ENCODE assay signal across 27 cellular contexts in genomic region chr2:82675186-82675585, GRCh38.
DNase-seq lines count a peak whose midpoint lies in the region; ATAC-seq and TF ChIP-seq lines count a peak whose summit lies in the region.
"Had no signal": no experiment of that assay in that cellular context is flagged by ENCODE, and none has a peak within 500 bp of the region (broad histone marks: within the 10 kb centered on the region; RNA-seq: fewer than 3 reads in every experiment).

No MANE protein-coding gene starts in this region.

- WGBS in mesenchymal stem cell: no CpG with 5 or more reads among the region's 2 CpGs

- H3K9me3 Mint-ChIP-seq in WTC11 (peaks cover 24% of the 10 kb centered on the region; the same call in 1 of the 2 replicates), type B pancreatic cell (no peaks in the 10 kb centered on the region)

- no peak overlapping the region for H3K4me2 ChIP-seq in mesenchymal stem cell (ENCODE audit: low read length, poor library complexity, severe bottlenecking)
- H3K4me2 ChIP-seq: hepatocyte, PC-9 had no signal

- no peak overlapping the region for H4K91ac ChIP-seq in mesenchymal stem cell (ENCODE audit: low read length)

- H3K18ac ChIP-seq in mesenchymal stem cell (ENCODE audit: low read depth in 1 of 2, low read length in 2 of 2): no peak overlapping the region

- H3K9me3 ChIP-seq in mesenchymal stem cell (ENCODE audit: control insufficient read depth, low read length): peaks cover 21% of the 10 kb centered on the region
- H3K9me3 ChIP-seq: SJCRH30, testis had no signal

- H3K27me3 Mint-ChIP-seq in WTC11 (ENCODE audit: low read depth) (no peaks in the 10 kb centered on the region), type B pancreatic cell (no peaks in the 10 kb centered on the region)
- H3K27me3 Mint-ChIP-seq: activated CD4-positive, alpha-beta memory T cell treated with anti-CD3 and anti-CD28 coated beads for 36 hours; CD4-positive, CD25-positive, alpha-beta regulatory T cell; naive thymus-derived CD4-positive, alpha-beta T cell; stimulated activated memory B cell treated with anti-CD40 and anti-IgM and Interleukin-4, amounts not matched to agents 10 μg/mL and 1 μg/mL and 100 μg/mL, for 72 hours had no signal

- no peak overlapping the region for H3K14ac ChIP-seq in mesenchymal stem cell (ENCODE audit: low read length in 2 of 2)

- no peak overlapping the region for H3K4ac ChIP-seq in mesenchymal stem cell (ENCODE audit: low read depth in 1 of 2, low read length in 2 of 2)

- H2AK5ac ChIP-seq in mesenchymal stem cell (ENCODE audit: low read length, severe bottlenecking): no peak overlapping the region

- no peak overlapping the region for H3K27ac ChIP-seq in mesenchymal stem cell (ENCODE audit: low read length, poor library complexity, severe bottlenecking)
- H3K27ac ChIP-seq: coronary artery, hepatocyte, parathyroid adenoma, PC-9, sigmoid colon, SJCRH30, testis, WERI-Rb-1 had no signal

- H2BK5ac ChIP-seq in mesenchymal stem cell (ENCODE audit: low read depth, low read length, poor library complexity, severe bottlenecking): no peak overlapping the region

- H3K4me1 Mint-ChIP-seq in WTC11 (no peaks in the 10 kb centered on the region; the same call in 1 of the 2 replicates), type B pancreatic cell (ENCODE audit: unreplicated experiment) (no peaks in the 10 kb centered on the region)
- H3K4me1 Mint-ChIP-seq: CD4-positive, CD25-positive, alpha-beta regulatory T cell; naive thymus-derived CD4-positive, alpha-beta T cell; stimulated activated memory B cell treated with anti-CD40 and anti-IgM and Interleukin-4, amounts not matched to agents 10 μg/mL and 1 μg/mL and 100 μg/mL, for 72 hours had no signal

- CTCF ChIA-PET in WTC11 (lab: Charles Lee): no interaction called here

- POLR2A ChIA-PET in WTC11 (lab: Charles Lee): no interaction called here

- TF ChIP-seq CTCF in cardiac fibroblast (IDR thresholded peaks at IDR 0.05; ENCODE audit: low read depth, low read length): no peak
- no peak for TF ChIP-seq CTCF in WTC11 (IDR thresholded peaks at IDR 0.05)
- TF ChIP-seq CTCF in type B pancreatic cell (conservative IDR thresholded peaks at IDR 0.05): no peak

- no peak overlapping the region for H3K4me3 ChIP-seq in cardiac fibroblast (replicated peaks in 1 of 2; ENCODE audit: low read depth in 2 of 2, low read length in 2 of 2)
- H3K4me3 ChIP-seq in mesenchymal stem cell (ENCODE audit: insufficient read depth in 1 of 2, low read depth in 1 of 2, low read length in 2 of 2): no peak overlapping the region
- H3K4me3 ChIP-seq: coronary artery, hepatocyte, PC-9, sigmoid colon, SJCRH30, testis had no signal

- H3K79me1 ChIP-seq in mesenchymal stem cell (replicated peaks; ENCODE audit: low read length, poor library complexity, severe bottlenecking): no peaks in the 10 kb centered on the region

- H3K9ac ChIP-seq in mesenchymal stem cell (ENCODE audit: low read length): no peak overlapping the region
- H3K9ac ChIP-seq: parathyroid adenoma had no signal

- no peak overlapping the region for H2BK15ac ChIP-seq in mesenchymal stem cell (ENCODE audit: low read depth, poor library complexity, severe bottlenecking)

- H2AFZ ChIP-seq in mesenchymal stem cell (ENCODE audit: low read depth, low read length): no peak overlapping the region
- H2AFZ ChIP-seq: hepatocyte, parathyroid adenoma, PC-9 had no signal

- ATAC-seq in WTC11: no peak
- ATAC-seq in GM19035 (IDR thresholded peaks at IDR 0.05; ENCODE audit: unreplicated experiment): no peak
- ATAC-seq: naive thymus-derived CD4-positive, alpha-beta T cell; stimulated activated memory B cell treated with anti-CD40 and anti-IgM and Interleukin-4, amounts not matched to agents 10 μg/mL and 1 μg/mL and 100 μg/mL, for 72 hours had no signal

- no peak overlapping the region for H3K23ac ChIP-seq in mesenchymal stem cell (ENCODE audit: low read length in 2 of 2)

- H3K36me3 Mint-ChIP-seq in WTC11: 0 out of 2 replicates have a peak, but pooled peaks cover 4% of the 10 kb centered on the region
- H3K36me3 Mint-ChIP-seq in type B pancreatic cell: no peaks in the 10 kb centered on the region
- H3K36me3 Mint-ChIP-seq: activated CD4-positive, alpha-beta memory T cell treated with anti-CD3 and anti-CD28 coated beads for 36 hours; CD4-positive, CD25-positive, alpha-beta regulatory T cell; naive thymus-derived CD4-positive, alpha-beta T cell; stimulated activated memory B cell treated with anti-CD40 and anti-IgM and Interleukin-4, amounts not matched to agents 10 μg/mL and 1 μg/mL and 100 μg/mL, for 72 hours had no signal

- H3K36me3 ChIP-seq in mesenchymal stem cell (ENCODE audit: control insufficient read depth in 1 of 2, insufficient read depth in 2 of 2, low read depth in 1 of 2, low read length in 2 of 2): no peaks in the 10 kb centered on the region
- H3K36me3 ChIP-seq: sigmoid colon, SJCRH30, WERI-Rb-1 had no signal

- H3K4me1 ChIP-seq in mesenchymal stem cell (ENCODE audit: control insufficient read depth, insufficient read depth, low read depth, low read length): no peaks in the 10 kb centered on the region
- H3K4me1 ChIP-seq: parathyroid adenoma, sigmoid colon, SJCRH30, testis had no signal

- H3K4me3 Mint-ChIP-seq in WTC11: no peak overlapping the region
- no peak overlapping the region for H3K4me3 Mint-ChIP-seq in type B pancreatic cell
- H3K4me3 Mint-ChIP-seq: activated CD4-positive, alpha-beta memory T cell treated with anti-CD3 and anti-CD28 coated beads for 36 hours; CD4-positive, CD25-positive, alpha-beta regulatory T cell; naive thymus-derived CD4-positive, alpha-beta T cell; stimulated activated memory B cell treated with anti-CD40 and anti-IgM and Interleukin-4, amounts not matched to agents 10 μg/mL and 1 μg/mL and 100 μg/mL, for 72 hours; T-helper 1 cell treated with Interleukin-12 subunit alpha and Interleukin-12 subunit beta and Interleukin-4 antibody, amounts not matched to agents 30 μg/mL and 1 μg/mL, for 36 hours had no signal

- intact Hi-C loops in posterior vena cava (cut with DNase I): no loop called here

- in situ Hi-C loops in Caki2 (cut with HindIII; ENCODE audit: low pct_unique_long_range_greater_than_20kb, low sequenced_read_pairs): no loop called here

- no peak overlapping the region for H4K8ac ChIP-seq in mesenchymal stem cell (ENCODE audit: low read length)

- no peak overlapping the region for H2BK12ac ChIP-seq in mesenchymal stem cell (ENCODE audit: low read length in 2 of 2)

- no peak overlapping the region for H2BK120ac ChIP-seq in mesenchymal stem cell (ENCODE audit: low read depth, low read length)

- no peak overlapping the region for H3K27ac Mint-ChIP-seq in WTC11
- no peak overlapping the region for H3K27ac Mint-ChIP-seq in type B pancreatic cell
- H3K27ac Mint-ChIP-seq: activated CD4-positive, alpha-beta memory T cell treated with anti-CD3 and anti-CD28 coated beads for 36 hours; naive thymus-derived CD4-positive, alpha-beta T cell; stimulated activated memory B cell treated with anti-CD40 and anti-IgM and Interleukin-4, amounts not matched to agents 10 μg/mL and 1 μg/mL and 100 μg/mL, for 72 hours; T-helper 1 cell treated with Interleukin-12 subunit alpha and Interleukin-12 subunit beta and Interleukin-4 antibody, amounts not matched to agents 30 μg/mL and 1 μg/mL, for 36 hours had no signal

- H3K27me3 ChIP-seq in mesenchymal stem cell (ENCODE audit: control insufficient read depth in 1 of 2, insufficient read depth in 1 of 2, low read length in 2 of 2): no peaks in the 10 kb centered on the region
- H3K27me3 ChIP-seq: hepatocyte, sigmoid colon, SJCRH30, testis had no signal

- DNase-seq in Caki2 (ENCODE audit: low read depth) (peak; percentile 25), LHCN-M2 (ENCODE audit: low read depth) (peak; percentile 49), cardiac fibroblast (ENCODE audit: low read depth in 2 of 2) (peak; percentile 2 to 60), mesenchymal stem cell (peak; percentile 7), posterior vena cava (ENCODE audit: low spot score) (no peak), WTC11 (ENCODE audit: low spot score) (no peak), type B pancreatic cell (ENCODE audit: extremely low spot score, unreplicated experiment) (no peak)
- DNase-seq: activated CD4-positive, alpha-beta memory T cell treated with anti-CD3 and anti-CD28 coated beads for 36 hours; activated naive CD4-positive, alpha-beta T cell treated with Interleukin-2 at 50 U/mL for 16 hours; anterior cingulate cortex; CD4-positive, CD25-positive, alpha-beta regulatory T cell; DMS79; islet precursor cell; naive thymus-derived CD4-positive, alpha-beta T cell; NCI-H1048; NCI-H1930; PC-9; sigmoid colon; SJCRH30; testis; WERI-Rb-1 had no signal

TF ChIP-seq in WTC11, 78 proteins besides CTCF, POLR2A, EP300 and RAD21 (continues in another document):
- no peak for TF ChIP-seq NR3C1 (CRISPR knock-in tag; conservative IDR thresholded peaks at IDR 0.05; ENCODE audit: low read depth)
- TF ChIP-seq NFYB (CRISPR knock-in tag; conservative IDR thresholded peaks at IDR 0.05; ENCODE audit: low read depth): no peak
- no peak for TF ChIP-seq KAT7 (CRISPR knock-in tag; IDR thresholded peaks at IDR 0.05; ENCODE audit: borderline replicate concordance)
- TF ChIP-seq EMX1 (CRISPR knock-in tag; IDR thresholded peaks at IDR 0.05): no peak
- no peak for TF ChIP-seq ZNF219 (CRISPR knock-in tag; IDR thresholded peaks at IDR 0.05; ENCODE audit: borderline replicate concordance)
- no peak for TF ChIP-seq SOX15 (CRISPR knock-in tag; IDR thresholded peaks at IDR 0.05)
- TF ChIP-seq ATF2 (CRISPR knock-in tag; IDR thresholded peaks at IDR 0.05; ENCODE audit: borderline replicate concordance, low read depth): no peak
- TF ChIP-seq ETV6 (CRISPR knock-in tag; IDR thresholded peaks at IDR 0.05): no peak
- no peak for TF ChIP-seq ZNF671 (CRISPR knock-in tag; IDR thresholded peaks at IDR 0.05)
- TF ChIP-seq GRHL2 (CRISPR knock-in tag; IDR thresholded peaks at IDR 0.05; ENCODE audit: insufficient replicate concordance, severe bottlenecking): no peak

Comparison
In these comparisons a context has a peak if more than half of its experiments do, and no peak if none do; other contexts are left out.
1. DNase-seq: peak in Caki2 (single experiment), LHCN-M2 (single experiment), cardiac fibroblast (2 of 2) and mesenchymal stem cell (single experiment); none in posterior vena cava (single experiment), WTC11 (single experiment) and type B pancreatic cell (single experiment).